In genomic region chr1:33382651-33383415, GRCh38 we compare ENCODE assay signal across 14 cellular contexts. TPM values are rescaled to one million over a fixed set of nuclear protein-coding genes. Genes with fewer than 3 reads are reported as not detected.
A peak's percentile ranks its signal among the peaks of the same experiment; 100 is the strongest.
DNase-seq lines count a peak whose midpoint lies in the region; ATAC-seq and TF ChIP-seq lines count a peak whose summit lies in the region.
"Had no signal": no experiment of that assay in that cellular context is flagged by ENCODE, and none has a peak within 500 bp of the region (broad histone marks: within the 10 kb centered on the region; RNA-seq: fewer than 3 reads in every experiment).

No MANE protein-coding gene starts in this region.

- in situ Hi-C loops in GM23248 (cut with MboI) = no loop called here

- no peak overlapping the region for H2AFZ ChIP-seq in GM23248

- H3K79me2 ChIP-seq in GM23248 (ENCODE audit: insufficient read depth) = peaks cover 9% of the 10 kb centered on the region

- peaks cover 20% of the 10 kb centered on the region for H3F3A ChIP-seq in GM23248 (ENCODE audit: insufficient read depth)

- H3K9me3 ChIP-seq in GM23248 (ENCODE audit: low read depth) (no peaks in the 10 kb centered on the region), right atrium auricular region (no peaks in the 10 kb centered on the region), spleen (no peaks in the 10 kb centered on the region)

- H3K4me3 ChIP-seq in GM23248 (no peak overlapping the region), right atrium auricular region (no peak overlapping the region), spleen (no peak overlapping the region)

- H3K4me2 ChIP-seq in GM23248 (ENCODE audit: unreplicated experiment) = no peak overlapping the region

- H3K36me3 ChIP-seq in GM23248 (ENCODE audit: low read depth) (no peaks in the 10 kb centered on the region), right atrium auricular region (no peaks in the 10 kb centered on the region), spleen (no peaks in the 10 kb centered on the region)

- ATAC-seq in HG02884 (IDR thresholded peaks at IDR 0.05; ENCODE audit: unreplicated experiment) = no peak

- no peaks in the 10 kb centered on the region for H3K9me2 ChIP-seq in GM23248 (ENCODE audit: insufficient read depth)

- 90% methylated on average over 9 of the region's 9 CpGs for WGBS in GM23248 (ENCODE audit: low coverage in 1 of 2, low lambda C conversion rate in 2 of 2, missing lambda C conversion rate in 2 of 2), 2 experiments
- WGBS in spleen, 5 donors = 61 to 75% (median 74%) methylated on average over 9 of the region's 9 CpGs

- H3K4me1 ChIP-seq in GM23248 (ENCODE audit: insufficient read depth) (peaks cover 36% of the 10 kb centered on the region), right atrium auricular region (peaks cover 0 to 63% of the 10 kb centered on the region in 2 donors), spleen (peaks cover 3 to 54% (median 22%) of the 10 kb centered on the region in 6 donors)

- H3K27ac ChIP-seq in GM23248 (no peak overlapping the region), angular gyrus (ENCODE audit: low read depth, low read length) (peak overlapping the region; percentile 88), right atrium auricular region (peak overlapping the region; percentile 64 to 77), spleen (peak overlapping the region in 3 of 8 donors; percentile 8 to 16 (median 13))
- H3K27ac ChIP-seq: C4-2B had no signal

- TF ChIP-seq CTCF in right atrium auricular region (IDR thresholded peaks at IDR 0.05) (no peak), spleen (IDR thresholded peaks at IDR 0.05 in 8 of 11, conservative IDR thresholded peaks at IDR 0.05 in 3 of 11) (no peak)

- DNase-seq in GM23248 (peak; percentile 20), right atrium auricular region (ENCODE audit: low spot score) (no peak), putamen (ENCODE audit: low spot score) (peak; percentile 87), T-helper 2 cell (no peak), spleen (no peak), NCI-H146 (lab: John Stamatoyannopoulos, UW) (no peak)
- DNase-seq: activated gamma-delta T cell; cerebellar nuclear complex; NCI-H510A treated with DMSO at 0.1 percent for 48 hours; stimulated activated CD4-positive, alpha-beta T cell treated with anti-CD3 and anti-CD28 coated beads, Interleukin-2, amount 100 ng/mL, for 48 hours; stimulated activated naive CD4-positive, alpha-beta T cell treated with Interleukin-2 at 50 U/mL for 16 hours had no signal

- no peaks in the 10 kb centered on the region for H4K20me1 ChIP-seq in GM23248 (ENCODE audit: insufficient read depth)

- H3K27me3 ChIP-seq in GM23248 (replicated peaks; ENCODE audit: insufficient read depth) = no peaks in the 10 kb centered on the region
- H3K27me3 ChIP-seq in right atrium auricular region = no peaks in the 10 kb centered on the region
- H3K27me3 ChIP-seq in spleen (replicated peaks in 1 of 7) = no peaks in the 10 kb centered on the region

- no peak overlapping the region for H3K9ac ChIP-seq in GM23248

- TF ChIP-seq POLR2A in spleen (IDR thresholded peaks at IDR 0.05) = no peak

- intact Hi-C loops in spleen (cut with DNase I; ENCODE audit: low total_unique reads) = no loop called here

RNA-seq across cellular contexts. Expression of gene PHC2, which starts 48.1 kb away (rescaled TPM):
- 74.7 and 82.2 TPM in 2 replicates for total RNA-seq in GM23248 (2014; rRNA removed; shearing (Covaris generic))
- polyA plus RNA-seq in GM23248 (2016; fragmentation: Nextera tagmentation; extraction: Ambion mirVana) = 15.1 and 15.4 TPM in 2 replicates
- 100 to 1,000 TPM in 1 of 2 donors, 10 to 100 TPM in 1; 98.4 to 144 TPM for total RNA-seq in right atrium auricular region
- 100 to 1,000 TPM; 105 to 272 (median 148) TPM for total RNA-seq in spleen
- polyA plus RNA-seq in spleen = 100 to 1,000 TPM in 1 of 3 donors, 10 to 100 TPM in 2; 51.1 to 101 (median 53.3) TPM

Comparison
In these comparisons a context has a peak if more than half of its experiments do, and no peak if none do; other contexts are left out.
1. DNase-seq: peak in GM23248 (single experiment) and putamen (single experiment); none in right atrium auricular region (single experiment), T-helper 2 cell (0 of 5), spleen (single experiment) and NCI-H146 (single experiment).